ENCODE assay signal across 17 cellular contexts in the genomic region with DNA sequence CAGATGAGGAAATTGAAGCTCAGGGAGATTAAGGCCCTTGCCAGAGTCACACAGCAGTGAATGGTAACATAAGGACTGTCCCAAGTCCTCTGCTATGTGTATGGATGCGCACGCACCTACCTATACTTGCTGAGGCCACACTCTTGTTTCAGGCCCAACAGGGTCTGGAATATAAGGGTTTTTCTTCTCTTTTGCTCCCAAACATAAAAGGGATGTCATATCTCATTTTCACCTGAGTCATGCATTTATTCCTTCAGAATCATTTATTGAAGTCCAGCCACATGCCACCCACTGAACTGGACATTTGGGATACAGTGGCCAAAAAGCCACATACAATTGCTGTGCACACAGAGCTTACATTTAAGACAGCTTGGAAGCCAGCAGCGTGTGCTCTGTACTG.
"Had no signal": no experiment of that assay in that cellular context is flagged by ENCODE, and none has a peak within 500 bp of the region (broad histone marks: within the 10 kb centered on the region; RNA-seq: fewer than 3 reads in every experiment).

No MANE protein-coding gene starts in this region.

- H3K27me3 Mint-ChIP-seq: brain had no signal

- H3K27me3 ChIP-seq: dorsolateral prefrontal cortex, heart left ventricle, left lung, pancreas, transverse colon had no signal

- ATAC-seq: activated naive CD4-positive, alpha-beta T cell treated with anti-CD3 and anti-CD28 coated beads, Interleukin-2, amount 50 U/mL, for 72 hours; heart left ventricle; left lung had no signal

- H3K27ac ChIP-seq: left lung, pancreas had no signal

- H3K9me3 Mint-ChIP-seq: activated naive CD4-positive, alpha-beta T cell treated with anti-CD3 and anti-CD28 coated beads, Interleukin-2, amount 50 U/mL, for 72 hours; activated T-cell treated with anti-CD3 and anti-CD28 coated beads, Interleukin-2, amount 50 U/mL, for 24 hours; memory B cell; neural crest cell had no signal

- H3K27ac Mint-ChIP-seq: activated naive CD4-positive, alpha-beta T cell treated with anti-CD3 and anti-CD28 coated beads, Interleukin-2, amount 50 U/mL, for 72 hours; activated T-cell treated with anti-CD3 and anti-CD28 coated beads, Interleukin-2, amount 50 U/mL, for 24 hours; memory B cell had no signal

- H3K4me2 ChIP-seq: smooth muscle cell had no signal

- H3K4me1 Mint-ChIP-seq: memory B cell, neural crest cell had no signal

- DNase-seq: activated effector memory CD4-positive, alpha-beta T cell treated with Interleukin-2 at 50 U/mL for 16 hours; activated T-cell treated with anti-CD3 and anti-CD28 coated beads, Interleukin-2, amount 50 U/mL, for 24 hours; amniotic stem cell; foreskin melanocyte; left lung; retina; T-helper 2 cell had no signal

- H3K4me3 Mint-ChIP-seq: activated T-cell treated with anti-CD3 and anti-CD28 coated beads, Interleukin-2, amount 50 U/mL, for 24 hours; memory B cell; neural crest cell had no signal

- H3K4me3 ChIP-seq: dorsolateral prefrontal cortex, heart left ventricle, left lung, pancreas, smooth muscle cell, transverse colon had no signal

- FAIRE-seq: pancreas, TTC549 had no signal

- H3K36me3 ChIP-seq: heart left ventricle, left lung, pancreas, transverse colon had no signal

- H3K36me3 Mint-ChIP-seq: activated naive CD4-positive, alpha-beta T cell treated with anti-CD3 and anti-CD28 coated beads, Interleukin-2, amount 50 U/mL, for 72 hours; brain; memory B cell had no signal

- H3K9me3 ChIP-seq: heart left ventricle, left lung, pancreas, transverse colon had no signal
